Comparison of ENCODE assay signal across 17 cellular contexts in the genomic region with DNA sequence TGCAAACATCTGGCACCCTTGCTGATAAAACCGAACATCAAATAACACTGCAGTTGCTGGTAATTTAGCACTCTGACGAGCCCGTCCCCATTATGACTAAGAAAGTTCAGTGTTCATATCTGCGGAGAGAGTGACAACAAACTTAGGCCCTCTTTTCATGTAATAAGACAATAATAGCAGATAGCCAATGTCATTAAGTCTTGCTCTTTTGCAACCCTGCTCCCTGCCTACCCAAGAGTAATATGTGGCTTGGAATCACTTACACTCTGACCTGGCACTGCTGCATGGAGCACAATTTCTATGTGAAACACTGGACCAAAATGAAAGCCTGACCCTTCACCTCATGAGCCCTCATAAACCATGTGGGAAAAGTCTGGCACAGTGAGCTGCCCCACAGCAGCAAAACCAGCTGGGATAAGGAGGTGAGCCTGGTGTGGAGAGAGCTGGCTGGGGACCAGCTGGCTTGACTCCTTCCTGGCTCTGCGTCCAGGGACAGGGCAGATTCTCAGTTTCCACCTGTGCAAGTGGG.
A peak's percentile ranks its signal among the peaks of the same experiment; 100 is the strongest.
DNase-seq lines count a peak whose midpoint lies in the region; ATAC-seq, FAIRE-seq and TF ChIP-seq lines count a peak whose summit lies in the region.
"Had no signal": no experiment of that assay in that cellular context is flagged by ENCODE, and none has a peak within 500 bp of the region (broad histone marks: within the 10 kb centered on the region; RNA-seq: fewer than 3 reads in every experiment).

No MANE protein-coding gene starts in this region.

- H3K27ac ChIP-seq in liver (ENCODE audit: low read depth in 1 of 2, low read length in 2 of 2) (peak overlapping the region; percentile 47 to 52), HepG2 (ENCODE audit: extremely low read length, insufficient read depth, low read length) (no peak overlapping the region)
- H3K27ac ChIP-seq: HL-60 had no signal

- in situ Hi-C loops in HepG2 (cut with HindIII; ENCODE audit: extremely low pct_ligation_motif_present, low pct_unique_long_range_greater_than_20kb): no loop called here

- TF ChIP-seq POLR2A in HepG2 (IDR thresholded peaks at IDR 0.05; ENCODE audit: insufficient read depth in 1 of 2, low read depth in 2 of 2, low read length in 2 of 2): no peak

- H3K4me1 ChIP-seq in liver (ENCODE audit: control insufficient read depth in 4 of 4, insufficient read depth in 4 of 4, low read length in 3 of 4): peaks cover 3 to 51% (median 40%) of the 10 kb centered on the region in 4 donors
- peaks cover 6% of the 10 kb centered on the region for H3K4me1 ChIP-seq in HepG2 (ENCODE audit: insufficient read depth, low read length)

- no peaks in the 10 kb centered on the region; the same call in 1 of the 2 replicates for H4K20me1 ChIP-seq in HepG2 (ENCODE audit: insufficient read depth, low read length)

- 30% methylated on average over 5 of the region's 5 CpGs for whole genome bisulfite sequencing in liver
- 96% methylated on average over 5 of the region's 5 CpGs for WGBS in HepG2 (ENCODE audit: low lambda C conversion rate)

- BruUV-seq in HepG2 (replicated peaks; lab: Mats Ljungman, UMichigan): no TSS peak

- TF ChIP-seq CTCF in liver (IDR thresholded peaks at IDR 0.05; ENCODE audit: low read depth, low read length, missing input control) (no peak), HepG2 (CRISPR knock-in tag; IDR thresholded peaks at IDR 0.05) (no peak)

- no peak overlapping the region for H3K9ac ChIP-seq in liver (ENCODE audit: low read depth in 1 of 2, low read length in 2 of 2)
- H3K9ac ChIP-seq in HepG2 (ENCODE audit: insufficient read depth, low read depth, low read length): no peak overlapping the region

- TF ChIP-seq EP300 in HepG2 (IDR thresholded peaks at IDR 0.05; ENCODE audit: low read depth in 2 of 2, low read length in 2 of 2) (no peak), HepG2 (CRISPR knock-in tag; IDR thresholded peaks at IDR 0.05; ENCODE audit: borderline replicate concordance) (no peak)

- no peak overlapping the region for H2AFZ ChIP-seq in HepG2 (ENCODE audit: low read length)

- intact Hi-C loops in HepG2 (cut with micrococcal nuclease; ENCODE audit: unreplicated experiment): no loop called here

- H3K36me3 ChIP-seq in liver (ENCODE audit: control insufficient read depth in 4 of 4, insufficient read depth in 3 of 4, low read depth in 1 of 4, low read length in 3 of 4): peaks cover 0 to 11% (median 3%) of the 10 kb centered on the region in 4 donors
- H3K36me3 ChIP-seq in HepG2 (replicated peaks in 1 of 2; ENCODE audit: control insufficient read depth in 1 of 2, insufficient read depth in 2 of 2, low read length in 2 of 2): peaks cover 18 to 72% of the 10 kb centered on the region in 2 experiments

- no peak for FAIRE-seq in HepG2 (lab: Jason Lieb, UNC)
- FAIRE-seq: A204.1 had no signal

- POLR2A ChIA-PET in HepG2 (lab: Yijun Ruan, JAX): no interaction called here

- H3K4me2 ChIP-seq in HepG2 (ENCODE audit: low read depth, low read length): no peak overlapping the region

- ATAC-seq in HepG2 (no peak), HG03045 (IDR thresholded peaks at IDR 0.05; ENCODE audit: unreplicated experiment) (no peak)
- ATAC-seq: activated CD8-positive, alpha-beta T cell treated with anti-CD3 and anti-CD28 coated beads for 36 hours; naive thymus-derived CD4-positive, alpha-beta T cell; stimulated activated memory B cell treated with anti-CD40 and anti-IgM and Interleukin-4, amounts not matched to agents 10 μg/mL and 1 μg/mL and 100 μg/mL, for 72 hours had no signal

- no peak for DNase-seq in HepG2 (ENCODE audit: low spot score)
- DNase-seq in fibroblast of gingiva (ENCODE audit: low read depth): peak; percentile 73
- DNase-seq in myocyte (ENCODE audit: low read depth): peak; percentile 87
- DNase-seq in HK-2 (ENCODE audit: unreplicated experiment): no peak
- DNase-seq in activated CD8-positive, alpha-beta memory T cell treated with anti-CD3 and anti-CD28 coated beads, Interleukin-2, amount 50 U/mL, for 4 hours: no peak
- DNase-seq in NCI-H345 (lab: John Stamatoyannopoulos, UW): no peak
- DNase-seq: activated CD8-positive, alpha-beta T cell treated with anti-CD3 and anti-CD28 coated beads for 36 hours; DMS153; endodermal cell; naive thymus-derived CD4-positive, alpha-beta T cell; NCI-H1417 treated with DMSO at 0.1 percent for 48 hours; T-helper 2 cell had no signal

- no peak overlapping the region for H3K4me3 ChIP-seq in liver (ENCODE audit: low read depth in 1 of 3, low read length in 3 of 3)
- no peak overlapping the region for H3K4me3 ChIP-seq in HepG2 (replicated peaks in 1 of 3; ENCODE audit: insufficient read depth in 1 of 3, low read depth in 2 of 3, low read length in 3 of 3)

- H3K9me3 ChIP-seq in liver (ENCODE audit: control insufficient read depth in 4 of 4, low read length in 3 of 4) (no peaks in the 10 kb centered on the region), HepG2 (ENCODE audit: low read length) (no peaks in the 10 kb centered on the region)

- peaks cover 10% of the 10 kb centered on the region for H3K79me2 ChIP-seq in HepG2 (ENCODE audit: insufficient read depth, low read length)

- TF ChIP-seq RAD21 in liver (IDR thresholded peaks at IDR 0.05) (peak; percentile 63 to 73), HepG2 (CRISPR knock-in tag; IDR thresholded peaks at IDR 0.05) (no peak)

- H3K27me3 ChIP-seq in liver (ENCODE audit: control insufficient read depth in 4 of 4, insufficient read depth in 4 of 4, low read length in 3 of 4) (no peaks in the 10 kb centered on the region), HepG2 (ENCODE audit: control insufficient read depth in 1 of 2, insufficient read depth in 2 of 2, low read length in 2 of 2) (no peaks in the 10 kb centered on the region)

- CTCF ChIA-PET in HepG2 (lab: Yijun Ruan, JAX; ENCODE audit: low intra/inter-chr PET ratio, low total read pairs): no interaction called here

TF ChIP-seq in liver, 16 proteins besides CTCF, POLR2A, EP300 and RAD21 (continues in another document):
- TF ChIP-seq FOXA2 (IDR thresholded peaks at IDR 0.05): peak; percentile 65
- peak; percentile 87 to 91 for TF ChIP-seq HNF4A (conservative IDR thresholded peaks at IDR 0.05)
- TF ChIP-seq FOXA1 (IDR thresholded peaks at IDR 0.05): peak; percentile 73
- TF ChIP-seq SP1 (IDR thresholded peaks at IDR 0.05): peak; percentile 92
- TF ChIP-seq NR2F2 (IDR thresholded peaks at IDR 0.05): peak; percentile 83
- TF ChIP-seq HNF4G (IDR thresholded peaks at IDR 0.05): peak; percentile 58
- TF ChIP-seq EGR1 (IDR thresholded peaks at IDR 0.05; ENCODE audit: low read depth in 2 of 2): peak in 1 of 2 donors; percentile 45
- no peak for TF ChIP-seq GABPA (IDR thresholded peaks at IDR 0.05 in 1 of 2, conservative IDR thresholded peaks at IDR 0.05 in 1 of 2)
- TF ChIP-seq RXRA (IDR thresholded peaks at IDR 0.05): peak; percentile 98
- peak; percentile 39 for TF ChIP-seq TAF1 (conservative IDR thresholded peaks at IDR 0.05)
- peak; percentile 77 for TF ChIP-seq YY1 (IDR thresholded peaks at IDR 0.05)
- TF ChIP-seq JUND (IDR thresholded peaks at IDR 0.05): peak; percentile 40 to 73
- peak; percentile 67 for TF ChIP-seq ATF3 (IDR thresholded peaks at IDR 0.05)

TF ChIP-seq in HepG2, 621 proteins besides CTCF, POLR2A, EP300 and RAD21 (continues in another document):
- TF ChIP-seq ZIK1 (CRISPR knock-in tag; IDR thresholded peaks at IDR 0.05; ENCODE audit: borderline replicate concordance, low read depth) (no peak), KAT8 (CRISPR knock-in tag; IDR thresholded peaks at IDR 0.05) (no peak), TFE3 (CRISPR knock-in tag; IDR thresholded peaks at IDR 0.05) (no peak), KDM6A (CRISPR knock-in tag; IDR thresholded peaks at IDR 0.05; ENCODE audit: low read depth) (no peak)
- TF ChIP-seq, protein P1, sequence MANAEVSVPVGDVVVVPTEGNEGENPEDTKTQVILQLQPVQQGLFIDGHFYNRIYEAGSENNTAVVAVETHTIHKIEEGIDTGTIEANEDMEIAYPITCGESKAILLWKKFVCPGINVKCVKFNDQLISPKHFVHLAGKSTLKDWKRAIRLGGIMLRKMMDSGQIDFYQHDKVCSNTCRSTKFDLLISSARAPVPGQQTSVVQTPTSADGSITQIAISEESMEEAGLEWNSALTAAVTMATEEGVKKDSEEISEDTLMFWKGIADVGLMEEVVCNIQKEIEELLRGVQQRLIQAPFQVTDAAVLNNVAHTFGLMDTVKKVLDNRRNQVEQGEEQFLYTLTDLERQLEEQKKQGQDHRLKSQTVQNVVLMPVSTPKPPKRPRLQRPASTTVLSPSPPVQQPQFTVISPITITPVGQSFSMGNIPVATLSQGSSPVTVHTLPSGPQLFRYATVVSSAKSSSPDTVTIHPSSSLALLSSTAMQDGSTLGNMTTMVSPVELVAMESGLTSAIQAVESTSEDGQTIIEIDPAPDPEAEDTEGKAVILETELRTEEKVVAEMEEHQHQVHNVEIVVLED (CRISPR knock-in tag; IDR thresholded peaks at IDR 0.05; ENCODE audit: borderline replicate concordance): no peak

Comparison
In these comparisons a context has a peak if more than half of its experiments do, and no peak if none do; other contexts are left out.
1. DNase-seq: peak in fibroblast of gingiva (single experiment) and myocyte (single experiment); none in HepG2 (single experiment), HK-2 (single experiment), activated CD8-positive, alpha-beta memory T cell treated with anti-CD3 and anti-CD28 coated beads, Interleukin-2, amount 50 U/mL, for 4 hours (single experiment) and NCI-H345 (single experiment).